In genomic region chr9:91744114-91744513, GRCh38 we compare ENCODE assay signal across 8 cellular contexts.
"Had no signal": no experiment of that assay in that cellular context is flagged by ENCODE, and none has a peak within 500 bp of the region (broad histone marks: within the 10 kb centered on the region; RNA-seq: fewer than 3 reads in every experiment).

No MANE protein-coding gene starts in this region.

- H3K4me3 ChIP-seq: GM12878 had no signal

- DNase-seq: GDM1, GF-D8 had no signal

- FAIRE-seq: G401.6, GM12878, GM12891, GM12892, GM18507, GM19239 had no signal

- ATAC-seq: GM12878 had no signal
